30 cellular contexts compared by ENCODE assay signal in genomic region chr17:54348234-54348633, GRCh38.
"Had no signal": no experiment of that assay in that cellular context is flagged by ENCODE, and none has a peak within 500 bp of the region (broad histone marks: within the 10 kb centered on the region; RNA-seq: fewer than 3 reads in every experiment).

No MANE protein-coding gene starts in this region.

- H3K36me3 ChIP-seq: left ventricle myocardium inferior, pancreas, prostate gland, stomach, thyroid gland, transverse colon, upper lobe of left lung, vagina had no signal

- H3K27ac ChIP-seq: left ventricle myocardium inferior, pancreas, prostate gland, skin epidermis, stomach, testis, thyroid gland, transverse colon, upper lobe of left lung, vagina had no signal

- H3K27me3 ChIP-seq: pancreas, stomach, testis, thyroid gland, transverse colon, upper lobe of left lung, vagina had no signal

- H3K27me3 Mint-ChIP-seq: memory B cell; naive thymus-derived CD8-positive, alpha-beta T cell; stimulated activated naive B cell treated with anti-CD40 and anti-IgM and Interleukin-4, amounts not matched to agents 10 μg/mL and 1 μg/mL and 100 μg/mL, for 72 hours had no signal

- FAIRE-seq: islet of Langerhans, kidney, pancreas had no signal

- ATAC-seq: left colon; naive thymus-derived CD8-positive, alpha-beta T cell; pancreas; right cardiac atrium; sciatic nerve; stimulated activated naive B cell treated with anti-CD40 and anti-IgM and Interleukin-4, amounts not matched to agents 10 μg/mL and 1 μg/mL and 100 μg/mL, for 72 hours; stimulated activated naive CD8-positive, alpha-beta T cell treated with anti-CD3 and anti-CD28 coated beads, Interleukin-15, Interleukin-2, amounts not matched to agents 100 U/mL and 50 U/mL, for 24 hours had no signal

- DNase-seq: immature natural killer cell; kidney; left colon; left ventricle myocardium inferior; naive thymus-derived CD8-positive, alpha-beta T cell; nucleus accumbens; pancreas; posterior cingulate gyrus; retina; right cardiac atrium; stimulated activated CD4-positive, alpha-beta T cell treated with anti-CD3 and anti-CD28 coated beads, Interleukin-12 subunit alpha, Interleukin-12 subunit beta, amount 100 ng/mL, for 4 hours; stimulated activated CD4-positive, alpha-beta T cell treated with anti-CD3 and anti-CD28 coated beads, Interleukin-15, amount 100 ng/mL, for 24 hours; stimulated activated CD4-positive, alpha-beta T cell treated with anti-CD3 and anti-CD28 coated beads, Interleukin-2, amount 100 ng/mL, for 24 hours; stimulated activated CD4-positive, alpha-beta T cell treated with anti-CD3 and anti-CD28 coated beads, Interleukin-4, amount 100 ng/mL, for 1 hour; stimulated activated naive B cell treated with anti-CD40 and anti-IgM and Interleukin-4, amounts not matched to agents 10 μg/mL and 1 μg/mL and 100 μg/mL, for 72 hours; stimulated activated naive CD8-positive, alpha-beta T cell treated with anti-CD3 and anti-CD28 coated beads, Interleukin-15, Interleukin-2, amounts not matched to agents 100 U/mL and 50 U/mL, for 24 hours; stomach; testis; thyroid gland; transverse colon; upper lobe of left lung had no signal

- H3K27ac Mint-ChIP-seq: immature natural killer cell; memory B cell; naive thymus-derived CD8-positive, alpha-beta T cell; nephron; stimulated activated naive B cell treated with anti-CD40 and anti-IgM and Interleukin-4, amounts not matched to agents 10 μg/mL and 1 μg/mL and 100 μg/mL, for 72 hours had no signal

- H3K4me3 Mint-ChIP-seq: immature natural killer cell; memory B cell; naive thymus-derived CD8-positive, alpha-beta T cell; nephron; neural crest cell; stimulated activated naive B cell treated with anti-CD40 and anti-IgM and Interleukin-4, amounts not matched to agents 10 μg/mL and 1 μg/mL and 100 μg/mL, for 72 hours had no signal

- H3K36me3 Mint-ChIP-seq: memory B cell; naive thymus-derived CD8-positive, alpha-beta T cell; stimulated activated naive B cell treated with anti-CD40 and anti-IgM and Interleukin-4, amounts not matched to agents 10 μg/mL and 1 μg/mL and 100 μg/mL, for 72 hours had no signal

- H3K4me1 Mint-ChIP-seq: immature natural killer cell; memory B cell; naive thymus-derived CD8-positive, alpha-beta T cell; nephron; stimulated activated naive B cell treated with anti-CD40 and anti-IgM and Interleukin-4, amounts not matched to agents 10 μg/mL and 1 μg/mL and 100 μg/mL, for 72 hours had no signal

- H3K4me3 ChIP-seq: left ventricle myocardium inferior, lung, pancreas, prostate gland, skin epidermis, stomach, testis, thyroid gland, transverse colon, upper lobe of left lung, vagina had no signal

- H3K9me3 ChIP-seq: pancreas, prostate gland, stomach, testis, thyroid gland, transverse colon, upper lobe of left lung, vagina had no signal

- H3K4me1 ChIP-seq: left ventricle myocardium inferior, pancreas, prostate gland, stomach, testis, thyroid gland, transverse colon, upper lobe of left lung, vagina had no signal
